ENCODE assay signal across 10 cellular contexts in genomic region chr19:16470541-16470910, GRCh38. TPM values are rescaled to one million over a fixed set of nuclear protein-coding genes. Genes with fewer than 3 reads are reported as not detected.
DNase-seq lines count a peak whose midpoint lies in the region; ATAC-seq and TF ChIP-seq lines count a peak whose summit lies in the region.
"Had no signal": no experiment of that assay in that cellular context is flagged by ENCODE, and none has a peak within 500 bp of the region (broad histone marks: within the 10 kb centered on the region; RNA-seq: fewer than 3 reads in every experiment).

No MANE protein-coding gene starts in this region.

- peaks cover 16% of the 10 kb centered on the region for H3K36me3 Mint-ChIP-seq in stimulated activated memory B cell treated with anti-CD40 and anti-IgM and Interleukin-4, amounts not matched to agents 10 μg/mL and 1 μg/mL and 100 μg/mL, for 72 hours

- H3K9me2 ChIP-seq in SK-N-SH = no peaks in the 10 kb centered on the region

- peaks cover 49% of the 10 kb centered on the region for H3K4me1 Mint-ChIP-seq in stimulated activated memory B cell treated with anti-CD40 and anti-IgM and Interleukin-4, amounts not matched to agents 10 μg/mL and 1 μg/mL and 100 μg/mL, for 72 hours

- no peaks in the 10 kb centered on the region for H3K27me3 ChIP-seq in SK-N-SH (ENCODE audit: insufficient read depth)

- H3K27ac ChIP-seq in SK-N-SH (ENCODE audit: low read depth in 2 of 2, low read length in 1 of 2) (no peak overlapping the region), VCaP (peak overlapping the region; percentile 91)

- peak overlapping the region; percentile 88 for H3K4me2 ChIP-seq in SK-N-SH

- no peaks in the 10 kb centered on the region for H3K27me3 Mint-ChIP-seq in stimulated activated memory B cell treated with anti-CD40 and anti-IgM and Interleukin-4, amounts not matched to agents 10 μg/mL and 1 μg/mL and 100 μg/mL, for 72 hours

- no peak for TF ChIP-seq EP300 in SK-N-SH (IDR thresholded peaks at IDR 0.05; ENCODE audit: borderline replicate concordance in 1 of 2, low read depth in 1 of 2, low read length in 1 of 2)

- TF ChIP-seq RAD21 in SK-N-SH (IDR thresholded peaks at IDR 0.05; ENCODE audit: low read length) = no peak

- H3K79me2 ChIP-seq in SK-N-SH (ENCODE audit: insufficient read depth) = peaks cover 60% of the 10 kb centered on the region

- H3F3A ChIP-seq in SK-N-SH (replicated peaks; ENCODE audit: insufficient read depth) = peaks cover 3% of the 10 kb centered on the region

- TF ChIP-seq POLR2A in lower leg skin (IDR thresholded peaks at IDR 0.05) = no peak

- no peaks in the 10 kb centered on the region for H3K9me3 ChIP-seq in SK-N-SH

- no peaks in the 10 kb centered on the region for H3K9me3 Mint-ChIP-seq in stimulated activated memory B cell treated with anti-CD40 and anti-IgM and Interleukin-4, amounts not matched to agents 10 μg/mL and 1 μg/mL and 100 μg/mL, for 72 hours

- H2AFZ ChIP-seq in SK-N-SH (ENCODE audit: low read depth) = no peak overlapping the region

- H3K9ac ChIP-seq in SK-N-SH = peak overlapping the region; percentile 69; the same call in 1 of the 2 replicates

- CTCF ChIA-PET in SK-N-SH (lab: Yijun Ruan, JAX) = interaction anchor here (1.4 to 1.5 kb wide), 2 partner anchors 28 to 29 kb away, joined by 4 to 5 read pairs; no protein-coding TSS in a partner anchor

- peaks cover 26% of the 10 kb centered on the region; the same call in 1 of the 2 replicates for H4K20me1 ChIP-seq in SK-N-SH (ENCODE audit: insufficient read depth)

- no peak for ATAC-seq in SK-N-SH treated with all-trans-retinoic acid at 6 μM for 48 hours
- no peak for ATAC-seq in stimulated activated memory B cell treated with anti-CD40 and anti-IgM and Interleukin-4, amounts not matched to agents 10 μg/mL and 1 μg/mL and 100 μg/mL, for 72 hours

- H3K36me3 ChIP-seq in SK-N-SH (replicated peaks in 1 of 2; ENCODE audit: control insufficient read depth in 1 of 2, insufficient read depth in 2 of 2, low read length in 1 of 2) = no peaks in the 10 kb centered on the region

- TF ChIP-seq CTCF in SK-N-SH (IDR thresholded peaks at IDR 0.05) (no peak), VCaP (conservative IDR thresholded peaks at IDR 0.05) (no peak), foreskin fibroblast (IDR thresholded peaks at IDR 0.05; ENCODE audit: low read depth, low read length) (no peak), lower leg skin (IDR thresholded peaks at IDR 0.05) (no peak)

- H3K4me3 Mint-ChIP-seq in stimulated activated memory B cell treated with anti-CD40 and anti-IgM and Interleukin-4, amounts not matched to agents 10 μg/mL and 1 μg/mL and 100 μg/mL, for 72 hours = peak overlapping the region; percentile 86

- peak overlapping the region; percentile 75 to 77 for H3K4me3 ChIP-seq in SK-N-SH (ENCODE audit: low read depth in 2 of 2, low read length in 1 of 2)
- peak overlapping the region; percentile 65 to 72 for H3K4me3 ChIP-seq in foreskin fibroblast (ENCODE audit: low read depth in 1 of 2, low read length in 2 of 2)
- H3K4me3 ChIP-seq in lower leg skin (ENCODE audit: low read depth, poor library complexity, severe bottlenecking) = no peak overlapping the region

- intact Hi-C loops in lower leg skin (cut with DNase I; ENCODE audit: low total_unique reads) = no loop called here

- POLR2A ChIA-PET in SK-N-SH (lab: Yijun Ruan, JAX) = no interaction called here

- peaks cover 8 to 17% of the 10 kb centered on the region in 2 experiments; a peak in 3 of 4 replicates for H3K4me1 ChIP-seq in SK-N-SH (ENCODE audit: control insufficient read depth in 1 of 2, insufficient read depth in 2 of 2, low read depth in 1 of 2, low read length in 1 of 2)

- 34% methylated on average over 7 of the region's 7 CpGs for WGBS in SK-N-SH (ENCODE audit: low lambda C conversion rate)
- WGBS in lower leg skin, 2 donors = 15 to 29% methylated on average over 7 of the region's 7 CpGs

- H3K27ac Mint-ChIP-seq in stimulated activated memory B cell treated with anti-CD40 and anti-IgM and Interleukin-4, amounts not matched to agents 10 μg/mL and 1 μg/mL and 100 μg/mL, for 72 hours = peak overlapping the region; percentile 44

- no peak for DNase-seq in SK-N-SH
- DNase-seq in foreskin fibroblast = peak in 1 of 2 donors; percentile 25
- DNase-seq in putamen (ENCODE audit: low spot score) = no peak
- no peak for DNase-seq in retina
- DNase-seq in lower leg skin (ENCODE audit: low spot score in 2 of 2) = no peak
- DNase-seq: COR-L47 had no signal

TF ChIP-seq in SK-N-SH, 30 proteins besides CTCF, POLR2A, EP300 and RAD21:
- no peak for TF ChIP-seq SMC3 (IDR thresholded peaks at IDR 0.05; ENCODE audit: low read depth, low read length)
- no peak for TF ChIP-seq ZBTB33 (IDR thresholded peaks at IDR 0.05; ENCODE audit: borderline replicate concordance, low read depth)

TF ChIP-seq in SK-N-SH treated with all-trans-retinoic acid at 6 μM for 48 hours, 23 proteins besides CTCF, POLR2A, EP300 and RAD21 (continues in another document):
- TF ChIP-seq TSHZ2 (CRISPR knock-in tag; IDR thresholded peaks at IDR 0.05) (no peak), ZNF70 (CRISPR knock-in tag; IDR thresholded peaks at IDR 0.05) (no peak), PATZ1 (CRISPR knock-in tag; IDR thresholded peaks at IDR 0.05; ENCODE audit: borderline replicate concordance) (no peak), RARB (CRISPR knock-in tag; IDR thresholded peaks at IDR 0.05) (no peak), PPARA (CRISPR knock-in tag; IDR thresholded peaks at IDR 0.05; ENCODE audit: borderline replicate concordance) (no peak), ARNTL (CRISPR knock-in tag; IDR thresholded peaks at IDR 0.05; ENCODE audit: borderline replicate concordance, low read depth) (no peak), TOX (CRISPR knock-in tag; IDR thresholded peaks at IDR 0.05; ENCODE audit: borderline replicate concordance) (no peak), POU6F1 (CRISPR knock-in tag; IDR thresholded peaks at IDR 0.05; ENCODE audit: borderline replicate concordance, low read depth) (no peak), ZNF8 (CRISPR knock-in tag; IDR thresholded peaks at IDR 0.05) (no peak)

RNA-seq across cellular contexts. Expression of gene EPS15L1, which starts 1.2 kb away (rescaled TPM):
- polyA plus RNA-seq in SK-N-SH (2012; rRNA removed) = 16.0 and 18.7 TPM in 2 replicates
- polyA plus RNA-seq in SK-N-SH (2012; cell fraction: cytosol; rRNA removed) = 12.7 and 14.8 TPM in 2 replicates
- polyA plus RNA-seq in SK-N-SH (2012; cell fraction: nucleus; rRNA removed) = 31.2 and 35.4 TPM in 2 replicates
- 10 to 100 TPM; 21.4 to 63.3 (median 26.7) TPM for total RNA-seq in lower leg skin

RNA-seq across cellular contexts. Expression of gene CALR3, which starts 25.4 kb away (rescaled TPM):
- polyA plus RNA-seq in SK-N-SH (2012; rRNA removed) = not detected in 2 replicates
- polyA plus RNA-seq in SK-N-SH (2012; cell fraction: cytosol; rRNA removed) = 0.01 TPM in 1 of 2 replicates, not detected in the other
- not detected in 2 replicates for polyA plus RNA-seq in SK-N-SH (2012; cell fraction: nucleus; rRNA removed)
- not detected for total RNA-seq in lower leg skin
- total RNA-seq: LHCN-M2 had no signal

RNA-seq across cellular contexts. Expression of gene C19orf44, which starts 25.7 kb away (rescaled TPM):
- polyA plus RNA-seq in SK-N-SH (2012; rRNA removed) = 5.1 and 6.0 TPM in 2 replicates
- 3.7 and 4.7 TPM in 2 replicates for polyA plus RNA-seq in SK-N-SH (2012; cell fraction: cytosol; rRNA removed)
- polyA plus RNA-seq in SK-N-SH (2012; cell fraction: nucleus; rRNA removed) = 17.9 and 22.3 TPM in 2 replicates
- 1 to 10 TPM; 3.7 to 5.0 (median 4.8) TPM for total RNA-seq in lower leg skin
